Comparison of ENCODE assay signal across 8 cellular contexts in the genomic region with DNA sequence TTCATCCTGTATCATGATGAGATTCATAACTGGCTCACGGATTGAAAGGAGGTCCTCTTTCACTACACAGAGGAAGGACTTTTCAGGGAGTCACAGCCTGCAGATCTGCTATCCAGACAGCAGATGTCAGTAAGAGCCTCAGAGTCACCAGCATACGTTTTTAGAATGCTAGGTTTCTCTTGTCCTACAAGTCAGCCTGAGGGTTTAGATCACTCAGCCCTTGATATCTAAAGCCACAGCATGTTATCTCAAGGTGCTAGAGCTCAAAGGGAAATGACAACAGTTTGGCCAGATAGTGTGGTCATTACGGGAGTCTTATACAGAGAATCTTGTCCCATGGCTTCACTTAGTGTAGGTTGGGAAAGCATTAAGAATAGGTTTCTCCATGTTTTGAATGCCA. TPM values are rescaled to one million over a fixed set of nuclear protein-coding genes. Genes with fewer than 3 reads are reported as not detected.
DNase-seq lines count a peak whose midpoint lies in the region; ATAC-seq and TF ChIP-seq lines count a peak whose summit lies in the region.

No MANE protein-coding gene starts in this region.

- ATAC-seq in HG02759 (IDR thresholded peaks at IDR 0.05; ENCODE audit: unreplicated experiment) (peak; percentile 40), upper lobe of right lung (peak; percentile 72), HG03354 (IDR thresholded peaks at IDR 0.05; ENCODE audit: poor library complexity, severe bottlenecking, unreplicated experiment) (no peak), GM18505 (IDR thresholded peaks at IDR 0.05; ENCODE audit: unreplicated experiment) (no peak)

- H3K27me3 ChIP-seq in SJCRH30 (no peaks in the 10 kb centered on the region), upper lobe of right lung (no peaks in the 10 kb centered on the region)

- H3K4me3 ChIP-seq in SJCRH30 = no peak overlapping the region
- H3K4me3 ChIP-seq in upper lobe of right lung = no peak overlapping the region

- intact Hi-C loops in upper lobe of right lung (cut with DNase I) = no loop called here

- no peak for TF ChIP-seq POLR2A in GM18505 (IDR thresholded peaks at IDR 0.05; ENCODE audit: borderline replicate concordance, extremely low read depth, insufficient read depth, insufficient read length)

- H3K9me3 ChIP-seq in SJCRH30 (replicated peaks) (no peaks in the 10 kb centered on the region), upper lobe of right lung (no peaks in the 10 kb centered on the region)

- H3K36me3 ChIP-seq in SJCRH30 (no peaks in the 10 kb centered on the region), upper lobe of right lung (no peaks in the 10 kb centered on the region)

- H3K4me1 ChIP-seq in SJCRH30 (no peaks in the 10 kb centered on the region), upper lobe of right lung (no peaks in the 10 kb centered on the region)

- no peak overlapping the region for H3K27ac ChIP-seq in SJCRH30
- no peak overlapping the region for H3K27ac ChIP-seq in upper lobe of right lung

- TF ChIP-seq CTCF in upper lobe of right lung (IDR thresholded peaks at IDR 0.05) = peak; percentile 43

- DNase-seq in DMS 273 (lab: John Stamatoyannopoulos, UW; ENCODE audit: unreplicated experiment) (peak; percentile 48), DMS 273 treated with DMSO at 0.1 percent for 48 hours (lab: John Stamatoyannopoulos, UW) (no peak), SJCRH30 (peak; percentile 9 to 47), globus pallidus (ENCODE audit: low spot score) (peak; percentile 50), upper lobe of right lung (no peak)

RNA-seq across cellular contexts. Expression of gene SLC46A2, which starts 30.9 kb away (rescaled TPM):
- not detected in 2 replicates for total RNA-seq in SJCRH30 (2014; rRNA removed; shearing (Covaris generic))
- total RNA-seq in upper lobe of right lung = 17.0 TPM

Comparison
In these comparisons a context has a peak if more than half of its experiments do, and no peak if none do; other contexts are left out.
1. DNase-seq: peak in DMS 273 (single experiment), SJCRH30 (2 of 2) and globus pallidus (single experiment); none in DMS 273 treated with DMSO at 0.1 percent for 48 hours (single experiment) and upper lobe of right lung (single experiment).
2. ATAC-seq: peak in HG02759 (single experiment) and upper lobe of right lung (single experiment); none in HG03354 (single experiment) and GM18505 (single experiment).
3. RNA of gene SLC46A2, which starts 30.9 kb away (total RNA-seq): 17.0 TPM in upper lobe of right lung (single experiment); not detected in SJCRH30; every median in the first group is over 10 times any median in the second.